1 cellular context compared by ENCODE assay signal in genomic region chr22:25563757-25564319, GRCh38.
TF ChIP-seq lines count a peak whose summit lies in the region.

No MANE protein-coding gene starts in this region.

TF ChIP-seq in HepG2, 621 proteins besides CTCF, POLR2A, EP300 and RAD21 (continued from another document and continues in another):
- TF ChIP-seq ZNF704 (CRISPR knock-in tag; IDR thresholded peaks at IDR 0.05; ENCODE audit: borderline replicate concordance) (0 out of 2 replicates have a peak, but pooled peaks have one; percentile 17), ZNF296 (CRISPR knock-in tag; conservative IDR thresholded peaks at IDR 0.05) (0 out of 2 replicates have a peak, but pooled peaks have one; percentile 53), UBTF (CRISPR knock-in tag; IDR thresholded peaks at IDR 0.05) (no peak; the same call in 1 of the 2 replicates), ELF3 (CRISPR knock-in tag; IDR thresholded peaks at IDR 0.05) (peak; percentile 35; the same call in 1 of the 2 replicates), DRAP1 (CRISPR knock-in tag; IDR thresholded peaks at IDR 0.05) (peak; percentile 47; the same call in 1 of the 2 replicates), ZNF746 (CRISPR knock-in tag; IDR thresholded peaks at IDR 0.05) (0 out of 2 replicates have a peak, but pooled peaks have one; percentile 18), MAZ (IDR thresholded peaks at IDR 0.05; ENCODE audit: borderline replicate concordance, low read depth, low read length) (no peak), MAZ (CRISPR knock-in tag; IDR thresholded peaks at IDR 0.05; ENCODE audit: low read depth) (peak; percentile 11; the same call in 1 of the 2 replicates), NFIC (IDR thresholded peaks at IDR 0.05; ENCODE audit: low read length) (peak; percentile 37; the same call in 1 of the 2 replicates), GATAD2A (CRISPR knock-in tag; IDR thresholded peaks at IDR 0.05) (0 out of 2 replicates have a peak, but pooled peaks have one; percentile 30), DMAP1 (CRISPR knock-in tag; IDR thresholded peaks at IDR 0.05) (0 out of 2 replicates have a peak, but pooled peaks have one; percentile 16), TARDBP (CRISPR knock-in tag; IDR thresholded peaks at IDR 0.05) (peak; percentile 48; the same call in 1 of the 2 replicates), ZNF841 (CRISPR knock-in tag; IDR thresholded peaks at IDR 0.05; ENCODE audit: borderline replicate concordance) (no peak), ZBED4 (CRISPR knock-in tag; IDR thresholded peaks at IDR 0.05; ENCODE audit: borderline replicate concordance) (no peak), ZNF263 (CRISPR knock-in tag; IDR thresholded peaks at IDR 0.05) (no peak), ZNF318 (CRISPR knock-in tag; IDR thresholded peaks at IDR 0.05) (no peak), ZNF350 (CRISPR knock-in tag; IDR thresholded peaks at IDR 0.05; ENCODE audit: borderline replicate concordance, low read depth) (peak; percentile 77; the same call in 1 of the 2 replicates), ZNF557 (CRISPR knock-in tag; IDR thresholded peaks at IDR 0.05) (no peak), ZNF460 (CRISPR knock-in tag; IDR thresholded peaks at IDR 0.05; ENCODE audit: borderline replicate concordance) (no peak), YEATS4 (CRISPR knock-in tag; IDR thresholded peaks at IDR 0.05; ENCODE audit: borderline replicate concordance) (0 out of 2 replicates have a peak, but pooled peaks have one; percentile 1), BHLHE40 (IDR thresholded peaks at IDR 0.05; ENCODE audit: low read length) (no peak), ZEB1 (IDR thresholded peaks at IDR 0.05; ENCODE audit: insufficient replicate concordance, low read depth) (peak; percentile 82), BORCS8-MEF2B (CRISPR knock-in tag; IDR thresholded peaks at IDR 0.05) (no peak), GLMP (CRISPR knock-in tag; IDR thresholded peaks at IDR 0.05; ENCODE audit: borderline replicate concordance) (no peak), CSRNP1 (CRISPR knock-in tag; IDR thresholded peaks at IDR 0.05) (no peak), SOX6 (IDR thresholded peaks at IDR 0.05) (no peak), SOX6 (CRISPR knock-in tag; IDR thresholded peaks at IDR 0.05) (peak; percentile 28; the same call in 1 of the 2 replicates), MNT (IDR thresholded peaks at IDR 0.05) (no peak), ZNF678 (CRISPR knock-in tag; IDR thresholded peaks at IDR 0.05) (0 out of 2 replicates have a peak, but pooled peaks have one; percentile 5), ZUFSP (CRISPR knock-in tag; IDR thresholded peaks at IDR 0.05; ENCODE audit: borderline replicate concordance) (no peak), HNF4G (IDR thresholded peaks at IDR 0.05; ENCODE audit: borderline replicate concordance, low read depth, low read length) (0 out of 2 replicates have a peak, but pooled peaks have one; percentile 9), HNF4G (CRISPR knock-in tag; IDR thresholded peaks at IDR 0.05; ENCODE audit: borderline replicate concordance, low read depth) (no peak), KLF6 (CRISPR knock-in tag; IDR thresholded peaks at IDR 0.05) (0 out of 2 replicates have a peak, but pooled peaks have one; percentile 18)
